In the genomic region with DNA sequence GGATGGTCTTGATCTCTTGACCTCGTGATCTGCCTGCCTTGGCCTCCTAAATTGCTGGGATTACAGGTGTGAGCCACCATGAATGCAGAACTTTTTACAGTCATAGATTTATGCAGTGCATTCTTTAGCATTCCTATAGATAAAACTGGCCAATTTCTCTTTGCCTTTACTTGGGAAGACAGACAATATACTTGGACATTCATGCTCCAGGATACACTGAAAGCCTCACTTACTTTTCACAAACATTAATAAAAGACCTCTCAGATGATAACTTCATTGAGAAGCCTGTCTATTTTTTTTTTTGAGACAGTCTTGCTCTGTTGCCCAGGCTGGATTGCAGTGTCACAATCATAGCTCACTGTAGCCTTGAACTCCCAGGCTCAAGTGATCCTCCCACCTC, we compare ENCODE assay signal across 35 cellular contexts.
"Had no signal": no experiment of that assay in that cellular context is flagged by ENCODE, and none has a peak within 500 bp of the region (broad histone marks: within the 10 kb centered on the region; RNA-seq: fewer than 3 reads in every experiment).

No MANE protein-coding gene starts in this region.

- DNase-seq: Karpas-422, Kasumi-1, MG63, MM.1S, MV-4-11, NCI-H1048, NCI-H1092, NCI-H1092 treated with DMSO at 0.1 percent for 48 hours, NCI-H1105, NCI-H1105 treated with DMSO at 0.1 percent for 48 hours, NCI-H1417, NCI-H1417 treated with DMSO at 0.1 percent for 48 hours, NCI-H1436, NCI-H1436 treated with DMSO at 0.1 percent for 48 hours, NCI-H146, NCI-H1694, NCI-H1694 treated with DMSO at 0.1 percent for 48 hours, NCI-H187, NCI-H187 treated with DMSO at 0.1 percent for 48 hours, NCI-H1930, NCI-H2029, NCI-H2029 treated with DMSO at 0.1 percent for 48 hours, NCI-H2081, NCI-H2081 treated with DMSO at 0.1 percent for 48 hours, NCI-H2107, NCI-H2171, NCI-H2171 treated with DMSO at 0.1 percent for 48 hours, NCI-H2227 treated with DMSO at 0.1 percent for 48 hours, NCI-H226, NCI-H345, NCI-H446, NCI-H446 treated with DMSO at 0.1 percent for 48 hours, NCI-H510A, NCI-H510A treated with DMSO at 0.1 percent for 48 hours, NCI-H524 had no signal

- H3K9me3 ChIP-seq: MG63 had no signal

- H3K27me3 ChIP-seq: MG63 had no signal

- H3K4me3 ChIP-seq: MG63 had no signal

- H3K36me3 ChIP-seq: MG63 had no signal
